16 cellular contexts compared by ENCODE assay signal in the genomic region with DNA sequence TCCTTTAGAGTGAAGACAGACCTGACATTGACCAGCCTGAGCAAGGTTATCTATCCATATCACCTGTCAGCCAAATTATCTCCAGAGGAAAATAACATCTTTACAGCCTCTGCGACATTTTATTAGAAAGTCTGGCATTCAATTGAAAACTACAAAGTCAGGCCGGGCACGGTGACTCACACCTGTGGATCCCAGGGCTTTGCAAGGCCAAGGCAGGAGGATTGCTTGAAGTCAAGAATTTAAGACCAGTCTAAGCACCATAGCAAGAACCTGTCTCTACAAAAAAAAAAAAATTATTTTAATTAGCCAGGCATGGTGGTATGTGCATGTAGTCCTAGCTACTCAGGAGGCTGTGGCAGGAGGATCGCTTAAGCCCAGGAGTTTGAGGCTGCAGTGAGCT.
A peak's percentile ranks its signal among the peaks of the same experiment; 100 is the strongest.
DNase-seq lines count a peak whose midpoint lies in the region; ATAC-seq and TF ChIP-seq lines count a peak whose summit lies in the region.
"Had no signal": no experiment of that assay in that cellular context is flagged by ENCODE, and none has a peak within 500 bp of the region (broad histone marks: within the 10 kb centered on the region; RNA-seq: fewer than 3 reads in every experiment).

No MANE protein-coding gene starts in this region.

- H3K4me2 ChIP-seq in PC-3 (ENCODE audit: low read length) (no peak overlapping the region), hepatocyte (no peak overlapping the region), trophoblast cell (ENCODE audit: low read length) (no peak overlapping the region)
- H3K4me2 ChIP-seq: BLaER1 had no signal

- H3K9me2 ChIP-seq in PC-3 (replicated peaks; ENCODE audit: low read length): no peaks in the 10 kb centered on the region
- no peaks in the 10 kb centered on the region for H3K9me2 ChIP-seq in hepatocyte (replicated peaks; ENCODE audit: insufficient read depth)

- TF ChIP-seq CTCF in PC-3 (conservative IDR thresholded peaks at IDR 0.05; ENCODE audit: low read depth, low read length) (no peak), hepatocyte (IDR thresholded peaks at IDR 0.05; ENCODE audit: poor library complexity) (no peak)

- no TSS peak for BruUV-seq in PC-3 (replicated peaks; lab: Mats Ljungman, UMichigan)

- H3K79me2 ChIP-seq in PC-3 (ENCODE audit: low read length) (no peaks in the 10 kb centered on the region), hepatocyte (no peaks in the 10 kb centered on the region), trophoblast cell (ENCODE audit: control insufficient read depth, insufficient read depth, low read length, poor library complexity) (no peaks in the 10 kb centered on the region)

- H2AFZ ChIP-seq in PC-3 (ENCODE audit: low read length): no peak overlapping the region
- H2AFZ ChIP-seq in hepatocyte: no peak overlapping the region
- H2AFZ ChIP-seq in trophoblast cell (ENCODE audit: insufficient read depth, low read length, poor library complexity): no peak overlapping the region

- no peak overlapping the region for H4K8ac ChIP-seq in trophoblast cell (ENCODE audit: low read depth, low read length)

- no peak overlapping the region for H2BK5ac ChIP-seq in trophoblast cell (ENCODE audit: low read depth, low read length, poor library complexity)

- 55% methylated on average over 4 of the region's 4 CpGs for WGBS in hepatocyte (ENCODE audit: low lambda C conversion rate, missing lambda C conversion rate)
- WGBS in trophoblast cell (ENCODE audit: extremely low coverage, insufficient coverage, insufficient read length): no CpG with 5 or more reads among the region's 4 CpGs

- no peaks in the 10 kb centered on the region for H3K79me1 ChIP-seq in trophoblast cell (ENCODE audit: low read length)

- H3K4me1 ChIP-seq in PC-3 (ENCODE audit: insufficient read depth, low read length): peaks cover 3% of the 10 kb centered on the region; the same call in 1 of the 2 replicates
- H3K4me1 ChIP-seq in hepatocyte (ENCODE audit: insufficient read depth): no peaks in the 10 kb centered on the region
- peaks cover 0 to 2% of the 10 kb centered on the region in 2 experiments for H3K4me1 ChIP-seq in trophoblast cell (ENCODE audit: control insufficient read depth in 1 of 2, insufficient read depth in 2 of 2, low read length in 2 of 2)
- H3K4me1 ChIP-seq: BE2C, BLaER1 had no signal

- no peaks in the 10 kb centered on the region for H4K20me1 ChIP-seq in PC-3 (ENCODE audit: low read length)
- H4K20me1 ChIP-seq in hepatocyte (ENCODE audit: insufficient read depth, poor library complexity, severe bottlenecking): no peaks in the 10 kb centered on the region
- H4K20me1 ChIP-seq: BLaER1 had no signal

- H3K4me3 ChIP-seq in PC-3 (ENCODE audit: low read length): no peak overlapping the region
- H3K4me3 ChIP-seq in hepatocyte: no peak overlapping the region
- H3K4me3 ChIP-seq in trophoblast cell (ENCODE audit: low read depth, low read length): no peak overlapping the region
- H3K4me3 ChIP-seq: BLaER1, GM12878 had no signal

- no peak overlapping the region for H2AK5ac ChIP-seq in trophoblast cell (ENCODE audit: low read length)

- H3K4ac ChIP-seq in trophoblast cell (ENCODE audit: low read depth, low read length): no peak overlapping the region

- H3F3A ChIP-seq in PC-3 (ENCODE audit: low read length, unreplicated experiment): no peaks in the 10 kb centered on the region

- no peak overlapping the region for H4K12ac ChIP-seq in trophoblast cell (ENCODE audit: low read depth, low read length)

- H3K27ac ChIP-seq in PC-3 (ENCODE audit: low read length): no peak overlapping the region
- no peak overlapping the region for H3K27ac ChIP-seq in hepatocyte
- no peak overlapping the region for H3K27ac ChIP-seq in trophoblast cell (ENCODE audit: low read depth, low read length)
- H3K27ac ChIP-seq: BLaER1 had no signal

- H3K27me3 ChIP-seq in PC-3 (ENCODE audit: low read length) (peaks cover 31% of the 10 kb centered on the region), hepatocyte (no peaks in the 10 kb centered on the region), trophoblast cell (ENCODE audit: insufficient read depth, low read length) (no peaks in the 10 kb centered on the region)
- H3K27me3 ChIP-seq: BE2C, BLaER1 had no signal

- H4K91ac ChIP-seq in trophoblast cell (ENCODE audit: low read depth, low read length): no peak overlapping the region

- no peaks in the 10 kb centered on the region for H3K36me3 ChIP-seq in PC-3 (ENCODE audit: low read depth, low read length)
- no peaks in the 10 kb centered on the region for H3K36me3 ChIP-seq in hepatocyte (replicated peaks; ENCODE audit: insufficient read depth, low read depth)
- no peaks in the 10 kb centered on the region for H3K36me3 ChIP-seq in trophoblast cell (ENCODE audit: control insufficient read depth in 1 of 2, insufficient read depth in 2 of 2, low read length in 2 of 2)
- H3K36me3 ChIP-seq: BE2C, BLaER1 had no signal

- POLR2A ChIA-PET in PC-3 (lab: Charles Lee; ENCODE audit: unreplicated experiment): no interaction called here

- no peak for ATAC-seq in PC-3
- no peak for ATAC-seq in GM21576 (IDR thresholded peaks at IDR 0.05; ENCODE audit: unreplicated experiment)

- H2BK12ac ChIP-seq in trophoblast cell (ENCODE audit: low read length): no peak overlapping the region

- no peak overlapping the region for H3K23ac ChIP-seq in trophoblast cell (ENCODE audit: low read length)

- H3K9me3 ChIP-seq in PC-3 (ENCODE audit: low read length) (no peaks in the 10 kb centered on the region), hepatocyte (ENCODE audit: low read depth) (no peaks in the 10 kb centered on the region), trophoblast cell (ENCODE audit: insufficient read depth, low read depth, low read length) (no peaks in the 10 kb centered on the region)
- H3K9me3 ChIP-seq: BE2C, BLaER1 had no signal

- DNase-seq in PC-3 (peak; percentile 24), hepatocyte (ENCODE audit: low spot score) (peak; percentile 24), trophoblast cell (peak; percentile 40 to 80), SKM-1 treated with dmso at 0.1 percent for 144 hours (lab: John Stamatoyannopoulos, UW; ENCODE audit: unreplicated experiment) (no peak)
- DNase-seq in activated CD4-positive, alpha-beta T cell treated with anti-CD3 and anti-CD28 coated beads for 4 hours: no peak
- DNase-seq: 8988T; C1 segment of cervical spinal cord; CD4-positive, alpha-beta memory T cell; CD8-positive, alpha-beta memory T cell; DMS 273 treated with DMSO at 0.1 percent for 48 hours; DMS153; DMS79 had no signal

- no peak overlapping the region for H3K14ac ChIP-seq in trophoblast cell (ENCODE audit: low read length)

- no peak overlapping the region for H3K18ac ChIP-seq in trophoblast cell (ENCODE audit: low read length)

- no peak overlapping the region for H2BK120ac ChIP-seq in trophoblast cell (ENCODE audit: insufficient read depth, low read length, poor library complexity)

- intact Hi-C loops in PC-3 (cut with micrococcal nuclease): no loop called here

- H3K9ac ChIP-seq in PC-3 (ENCODE audit: low read length) (no peak overlapping the region), trophoblast cell (ENCODE audit: low read length) (no peak overlapping the region)
- H3K9ac ChIP-seq: BLaER1 had no signal

- CTCF ChIA-PET in PC-3 (lab: Charles Lee): interaction anchor here (0.6 kb wide), 2 partner anchors 10 to 1125 kb away, joined by 3 to 4 read pairs; no protein-coding TSS in a partner anchor

Comparison
In these comparisons a context has a peak if more than half of its experiments do, and no peak if none do; other contexts are left out.
1. DNase-seq: peak in PC-3 (single experiment), hepatocyte (single experiment) and trophoblast cell (2 of 2); none in SKM-1 treated with dmso at 0.1 percent for 144 hours (single experiment) and activated CD4-positive, alpha-beta T cell treated with anti-CD3 and anti-CD28 coated beads for 4 hours (0 of 2).